In genomic region chr18:22936515-22936914, GRCh38 we compare ENCODE assay signal across 23 cellular contexts.
"Had no signal": no experiment of that assay in that cellular context is flagged by ENCODE, and none has a peak within 500 bp of the region (broad histone marks: within the 10 kb centered on the region; RNA-seq: fewer than 3 reads in every experiment).

No MANE protein-coding gene starts in this region.

- H3K27me3 ChIP-seq: brain microvascular endothelial cell, right atrium auricular region, thyroid gland, upper lobe of right lung had no signal

- DNase-seq: activated CD4-positive, alpha-beta T cell treated with anti-CD3 and anti-CD28 coated beads for 1 hour; activated CD4-positive, alpha-beta T cell treated with anti-CD3 and anti-CD28 coated beads, Interleukin-2, amount 50 U/mL, for 4 hours; activated CD8-positive, alpha-beta memory T cell treated with anti-CD3 and anti-CD28 coated beads for 24 hours; activated effector memory CD4-positive, alpha-beta T cell treated with anti-CD3 and anti-CD28 coated beads, Interleukin-2, amount 50 U/mL, for 16 hours; activated T-cell treated with anti-CD3 and anti-CD28 coated beads, Interleukin-2, amount 50 U/mL, for 48 hours; aorta; brain microvascular endothelial cell; central memory CD4-positive, alpha-beta T cell; effector memory CD4-positive, alpha-beta T cell; foreskin melanocyte; immature natural killer cell; naive thymus-derived CD8-positive, alpha-beta T cell; stimulated activated CD4-positive, alpha-beta T cell treated with anti-CD3 and anti-CD28 coated beads, Interleukin-4, amount 100 ng/mL, for 4 hours; stimulated activated naive CD8-positive, alpha-beta T cell treated with anti-CD3 and anti-CD28 coated beads, Interleukin-15, Interleukin-2, amounts not matched to agents 100 U/mL and 50 U/mL, for 24 hours; thyroid gland; upper lobe of right lung had no signal

- H3K27ac Mint-ChIP-seq: activated naive CD4-positive, alpha-beta T cell treated with anti-CD3 and anti-CD28 coated beads, Interleukin-2, amount 50 U/mL, for 72 hours; immature natural killer cell; mesothelial cell of epicardium; naive thymus-derived CD8-positive, alpha-beta T cell; progenitor cell of endocrine pancreas had no signal

- H3K4me3 ChIP-seq: lung, right atrium auricular region, thyroid gland, upper lobe of right lung had no signal

- H3K9me3 Mint-ChIP-seq: activated naive CD4-positive, alpha-beta T cell treated with anti-CD3 and anti-CD28 coated beads, Interleukin-2, amount 50 U/mL, for 72 hours; immature natural killer cell; mesothelial cell of epicardium; naive thymus-derived CD8-positive, alpha-beta T cell had no signal

- H3K4me3 Mint-ChIP-seq: immature natural killer cell; mesothelial cell of epicardium; naive thymus-derived CD8-positive, alpha-beta T cell had no signal

- H3K36me3 Mint-ChIP-seq: immature natural killer cell had no signal

- H3K9me3 ChIP-seq: right atrium auricular region, thyroid gland, upper lobe of right lung had no signal

- H3K4me1 ChIP-seq: upper lobe of right lung had no signal

- H3K36me3 ChIP-seq: brain microvascular endothelial cell, right atrium auricular region had no signal

- ATAC-seq: activated naive CD4-positive, alpha-beta T cell treated with anti-CD3 and anti-CD28 coated beads, Interleukin-2, amount 50 U/mL, for 72 hours; esophagus mucosa; left lobe of liver; naive thymus-derived CD8-positive, alpha-beta T cell; stimulated activated naive CD8-positive, alpha-beta T cell treated with anti-CD3 and anti-CD28 coated beads, Interleukin-15, Interleukin-2, amounts not matched to agents 100 U/mL and 50 U/mL, for 24 hours; upper lobe of right lung had no signal

- H3K27me3 Mint-ChIP-seq: progenitor cell of endocrine pancreas had no signal
